1 cellular context compared by ENCODE assay signal in the genomic region with DNA sequence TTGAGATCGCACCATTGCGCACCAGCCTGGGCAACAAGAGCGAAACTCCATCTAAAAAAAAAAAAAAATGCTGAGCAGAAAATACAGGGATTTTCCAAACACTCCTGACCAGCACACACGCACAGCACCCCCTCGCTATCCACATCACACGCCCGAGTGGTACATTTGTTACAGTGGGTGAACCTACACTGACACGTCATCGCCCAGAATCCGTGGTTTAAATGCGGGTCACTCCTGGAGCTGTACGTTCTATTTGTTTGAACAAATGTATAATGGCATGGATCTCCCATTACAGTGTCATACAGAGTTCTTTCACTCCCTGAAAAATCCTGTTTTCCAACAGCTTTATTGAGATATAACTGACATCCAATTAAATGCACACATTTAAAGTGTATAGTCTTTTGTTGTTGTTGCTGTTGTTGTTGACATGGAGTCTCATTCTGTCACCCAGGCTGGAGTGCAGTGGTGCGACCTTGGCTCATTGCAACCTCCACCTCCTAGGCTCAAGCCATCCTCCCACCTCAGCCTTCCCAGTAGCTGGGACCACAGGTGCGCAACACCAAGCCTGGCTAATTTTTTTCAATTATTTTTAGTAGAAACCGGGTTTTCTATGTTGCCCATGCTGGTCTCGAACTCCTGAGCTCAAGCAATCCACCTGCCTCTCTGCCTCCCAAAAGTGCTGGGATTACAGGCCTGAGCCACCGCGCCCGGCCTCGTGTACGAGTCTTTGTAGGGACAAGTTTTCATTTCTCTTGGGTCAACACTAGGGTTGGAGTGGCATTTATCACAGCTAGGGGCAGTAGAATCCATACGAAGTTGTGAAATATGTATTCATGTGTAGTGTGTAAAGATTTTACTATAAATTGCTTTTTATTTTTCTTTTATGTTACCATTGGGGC.
TF ChIP-seq lines count a peak whose summit lies in the region.

No MANE protein-coding gene starts in this region.

TF ChIP-seq in HepG2, 621 proteins besides CTCF, POLR2A, EP300 and RAD21 (continued from another document and continues in another):
- TF ChIP-seq, protein P1, sequence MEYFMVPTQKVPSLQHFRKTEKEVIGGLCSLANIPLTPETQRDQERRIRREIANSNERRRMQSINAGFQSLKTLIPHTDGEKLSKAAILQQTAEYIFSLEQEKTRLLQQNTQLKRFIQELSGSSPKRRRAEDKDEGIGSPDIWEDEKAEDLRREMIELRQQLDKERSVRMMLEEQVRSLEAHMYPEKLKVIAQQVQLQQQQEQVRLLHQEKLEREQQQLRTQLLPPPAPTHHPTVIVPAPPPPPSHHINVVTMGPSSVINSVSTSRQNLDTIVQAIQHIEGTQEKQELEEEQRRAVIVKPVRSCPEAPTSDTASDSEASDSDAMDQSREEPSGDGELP (IDR thresholded peaks at IDR 0.05; ENCODE audit: borderline replicate concordance, low read depth), result no peak
- TF ChIP-seq GLI4 (CRISPR knock-in tag; IDR thresholded peaks at IDR 0.05; ENCODE audit: borderline replicate concordance), result no peak
- 0 out of 2 replicates have a peak, but pooled peaks have one; percentile 41 for TF ChIP-seq FOXC1 (CRISPR knock-in tag; IDR thresholded peaks at IDR 0.05; ENCODE audit: borderline replicate concordance)
- TF ChIP-seq, protein P2, sequence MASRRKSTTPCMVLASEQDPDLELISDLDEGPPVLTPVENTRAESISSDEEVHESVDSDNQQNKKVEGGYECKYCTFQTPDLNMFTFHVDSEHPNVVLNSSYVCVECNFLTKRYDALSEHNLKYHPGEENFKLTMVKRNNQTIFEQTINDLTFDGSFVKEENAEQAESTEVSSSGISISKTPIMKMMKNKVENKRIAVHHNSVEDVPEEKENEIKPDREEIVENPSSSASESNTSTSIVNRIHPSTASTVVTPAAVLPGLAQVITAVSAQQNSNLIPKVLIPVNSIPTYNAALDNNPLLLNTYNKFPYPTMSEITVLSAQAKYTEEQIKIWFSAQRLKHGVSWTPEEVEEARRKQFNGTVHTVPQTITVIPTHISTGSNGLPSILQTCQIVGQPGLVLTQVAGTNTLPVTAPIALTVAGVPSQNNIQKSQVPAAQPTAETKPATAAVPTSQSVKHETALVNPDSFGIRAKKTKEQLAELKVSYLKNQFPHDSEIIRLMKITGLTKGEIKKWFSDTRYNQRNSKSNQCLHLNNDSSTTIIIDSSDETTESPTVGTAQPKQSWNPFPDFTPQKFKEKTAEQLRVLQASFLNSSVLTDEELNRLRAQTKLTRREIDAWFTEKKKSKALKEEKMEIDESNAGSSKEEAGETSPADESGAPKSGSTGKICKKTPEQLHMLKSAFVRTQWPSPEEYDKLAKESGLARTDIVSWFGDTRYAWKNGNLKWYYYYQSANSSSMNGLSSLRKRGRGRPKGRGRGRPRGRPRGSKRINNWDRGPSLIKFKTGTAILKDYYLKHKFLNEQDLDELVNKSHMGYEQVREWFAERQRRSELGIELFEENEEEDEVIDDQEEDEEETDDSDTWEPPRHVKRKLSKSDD (CRISPR knock-in tag; IDR thresholded peaks at IDR 0.05; ENCODE audit: low read depth), result no peak
- TF ChIP-seq, protein P3, sequence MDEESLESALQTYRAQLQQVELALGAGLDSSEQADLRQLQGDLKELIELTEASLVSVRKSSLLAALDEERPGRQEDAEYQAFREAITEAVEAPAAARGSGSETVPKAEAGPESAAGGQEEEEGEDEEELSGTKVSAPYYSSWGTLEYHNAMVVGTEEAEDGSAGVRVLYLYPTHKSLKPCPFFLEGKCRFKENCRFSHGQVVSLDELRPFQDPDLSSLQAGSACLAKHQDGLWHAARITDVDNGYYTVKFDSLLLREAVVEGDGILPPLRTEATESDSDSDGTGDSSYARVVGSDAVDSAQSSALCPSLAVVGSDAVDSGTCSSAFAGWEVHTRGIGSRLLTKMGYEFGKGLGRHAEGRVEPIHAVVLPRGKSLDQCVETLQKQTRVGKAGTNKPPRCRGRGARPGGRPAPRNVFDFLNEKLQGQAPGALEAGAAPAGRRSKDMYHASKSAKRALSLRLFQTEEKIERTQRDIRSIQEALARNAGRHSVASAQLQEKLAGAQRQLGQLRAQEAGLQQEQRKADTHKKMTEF (CRISPR knock-in tag; IDR thresholded peaks at IDR 0.05), result 0 out of 2 replicates have a peak, but pooled peaks have one; percentile 19
- TF ChIP-seq FOXA1 (IDR thresholded peaks at IDR 0.05), result no peak
- TF ChIP-seq FOXA1 (CRISPR knock-in tag; IDR thresholded peaks at IDR 0.05), result peak; percentile 80
- no peak for TF ChIP-seq EED (CRISPR knock-in tag; IDR thresholded peaks at IDR 0.05)
- no peak for TF ChIP-seq ETV5 (CRISPR knock-in tag; IDR thresholded peaks at IDR 0.05; ENCODE audit: borderline replicate concordance)
- TF ChIP-seq, protein P4, sequence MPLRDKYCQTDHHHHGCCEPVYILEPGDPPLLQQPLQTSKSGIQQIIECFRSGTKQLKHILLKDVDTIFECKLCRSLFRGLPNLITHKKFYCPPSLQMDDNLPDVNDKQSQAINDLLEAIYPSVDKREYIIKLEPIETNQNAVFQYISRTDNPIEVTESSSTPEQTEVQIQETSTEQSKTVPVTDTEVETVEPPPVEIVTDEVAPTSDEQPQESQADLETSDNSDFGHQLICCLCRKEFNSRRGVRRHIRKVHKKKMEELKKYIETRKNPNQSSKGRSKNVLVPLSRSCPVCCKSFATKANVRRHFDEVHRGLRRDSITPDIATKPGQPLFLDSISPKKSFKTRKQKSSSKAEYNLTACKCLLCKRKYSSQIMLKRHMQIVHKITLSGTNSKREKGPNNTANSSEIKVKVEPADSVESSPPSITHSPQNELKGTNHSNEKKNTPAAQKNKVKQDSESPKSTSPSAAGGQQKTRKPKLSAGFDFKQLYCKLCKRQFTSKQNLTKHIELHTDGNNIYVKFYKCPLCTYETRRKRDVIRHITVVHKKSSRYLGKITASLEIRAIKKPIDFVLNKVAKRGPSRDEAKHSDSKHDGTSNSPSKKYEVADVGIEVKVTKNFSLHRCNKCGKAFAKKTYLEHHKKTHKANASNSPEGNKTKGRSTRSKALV (CRISPR knock-in tag; IDR thresholded peaks at IDR 0.05), result no peak
- no peak for TF ChIP-seq CBX5 (CRISPR knock-in tag; IDR thresholded peaks at IDR 0.05; ENCODE audit: borderline replicate concordance)
- no peak for TF ChIP-seq EHMT2 (IDR thresholded peaks at IDR 0.05; ENCODE audit: borderline replicate concordance, low read depth, low read length)
- TF ChIP-seq AGO2 (optimal IDR thresholded peaks at IDR 0.05; ENCODE audit: low read depth, low read length), result no peak
- 0 out of 2 replicates have a peak, but pooled peaks have one; percentile 35 for TF ChIP-seq GATAD2A (CRISPR knock-in tag; IDR thresholded peaks at IDR 0.05)
- no peak for TF ChIP-seq PCBP2 (optimal IDR thresholded peaks at IDR 0.05; ENCODE audit: low read depth, low read length, poor library complexity, severe bottlenecking)
- no peak for TF ChIP-seq ZNF234 (CRISPR knock-in tag; conservative IDR thresholded peaks at IDR 0.05)
- 0 out of 2 replicates have a peak, but pooled peaks have one; percentile 28 for TF ChIP-seq ZSCAN30 (CRISPR knock-in tag; IDR thresholded peaks at IDR 0.05)
- TF ChIP-seq GABPB1 (CRISPR knock-in tag; IDR thresholded peaks at IDR 0.05), result no peak
- TF ChIP-seq, protein P5, sequence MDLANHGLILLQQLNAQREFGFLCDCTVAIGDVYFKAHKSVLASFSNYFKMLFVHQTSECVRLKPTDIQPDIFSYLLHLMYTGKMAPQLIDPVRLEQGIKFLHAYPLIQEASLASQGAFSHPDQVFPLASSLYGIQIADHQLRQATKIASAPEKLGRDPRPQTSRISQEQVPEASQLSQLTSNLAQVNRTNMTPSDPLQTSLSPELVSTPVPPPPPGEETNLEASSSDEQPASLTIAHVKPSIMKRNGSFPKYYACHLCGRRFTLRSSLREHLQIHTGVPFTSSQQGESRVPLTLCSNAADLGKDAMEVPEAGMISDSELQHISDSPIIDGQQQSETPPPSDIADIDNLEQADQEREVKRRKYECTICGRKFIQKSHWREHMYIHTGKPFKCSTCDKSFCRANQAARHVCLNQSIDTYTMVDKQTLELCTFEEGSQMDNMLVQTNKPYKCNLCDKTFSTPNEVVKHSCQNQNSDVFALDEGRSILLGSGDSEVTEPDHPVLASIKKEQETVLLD (CRISPR knock-in tag; IDR thresholded peaks at IDR 0.05; ENCODE audit: low read depth), result no peak
- TF ChIP-seq ZFX (CRISPR knock-in tag; IDR thresholded peaks at IDR 0.05; ENCODE audit: low read depth), result peak; percentile 56; the same call in 1 of the 2 replicates
- 0 out of 2 replicates have a peak, but pooled peaks have one; percentile 25 for TF ChIP-seq ZNF3 (CRISPR knock-in tag; IDR thresholded peaks at IDR 0.05)
- TF ChIP-seq, protein P6, sequence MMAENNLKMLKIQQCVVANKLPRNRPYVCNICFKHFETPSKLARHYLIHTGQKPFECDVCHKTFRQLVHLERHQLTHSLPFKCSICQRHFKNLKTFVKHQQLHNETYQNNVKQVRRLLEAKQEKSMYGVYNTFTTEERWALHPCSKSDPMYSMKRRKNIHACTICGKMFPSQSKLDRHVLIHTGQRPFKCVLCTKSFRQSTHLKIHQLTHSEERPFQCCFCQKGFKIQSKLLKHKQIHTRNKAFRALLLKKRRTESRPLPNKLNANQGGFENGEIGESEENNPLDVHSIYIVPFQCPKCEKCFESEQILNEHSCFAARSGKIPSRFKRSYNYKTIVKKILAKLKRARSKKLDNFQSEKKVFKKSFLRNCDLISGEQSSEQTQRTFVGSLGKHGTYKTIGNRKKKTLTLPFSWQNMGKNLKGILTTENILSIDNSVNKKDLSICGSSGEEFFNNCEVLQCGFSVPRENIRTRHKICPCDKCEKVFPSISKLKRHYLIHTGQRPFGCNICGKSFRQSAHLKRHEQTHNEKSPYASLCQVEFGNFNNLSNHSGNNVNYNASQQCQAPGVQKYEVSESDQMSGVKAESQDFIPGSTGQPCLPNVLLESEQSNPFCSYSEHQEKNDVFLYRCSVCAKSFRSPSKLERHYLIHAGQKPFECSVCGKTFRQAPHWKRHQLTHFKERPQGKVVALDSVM (CRISPR knock-in tag; IDR thresholded peaks at IDR 0.05), result peak; percentile 41; the same call in 1 of the 2 replicates
- TF ChIP-seq HNF4G (IDR thresholded peaks at IDR 0.05; ENCODE audit: borderline replicate concordance, low read depth, low read length), result no peak
- TF ChIP-seq HNF4G (CRISPR knock-in tag; IDR thresholded peaks at IDR 0.05; ENCODE audit: borderline replicate concordance, low read depth), result 0 out of 2 replicates have a peak, but pooled peaks have one; percentile 33
- TF ChIP-seq, protein P7, sequence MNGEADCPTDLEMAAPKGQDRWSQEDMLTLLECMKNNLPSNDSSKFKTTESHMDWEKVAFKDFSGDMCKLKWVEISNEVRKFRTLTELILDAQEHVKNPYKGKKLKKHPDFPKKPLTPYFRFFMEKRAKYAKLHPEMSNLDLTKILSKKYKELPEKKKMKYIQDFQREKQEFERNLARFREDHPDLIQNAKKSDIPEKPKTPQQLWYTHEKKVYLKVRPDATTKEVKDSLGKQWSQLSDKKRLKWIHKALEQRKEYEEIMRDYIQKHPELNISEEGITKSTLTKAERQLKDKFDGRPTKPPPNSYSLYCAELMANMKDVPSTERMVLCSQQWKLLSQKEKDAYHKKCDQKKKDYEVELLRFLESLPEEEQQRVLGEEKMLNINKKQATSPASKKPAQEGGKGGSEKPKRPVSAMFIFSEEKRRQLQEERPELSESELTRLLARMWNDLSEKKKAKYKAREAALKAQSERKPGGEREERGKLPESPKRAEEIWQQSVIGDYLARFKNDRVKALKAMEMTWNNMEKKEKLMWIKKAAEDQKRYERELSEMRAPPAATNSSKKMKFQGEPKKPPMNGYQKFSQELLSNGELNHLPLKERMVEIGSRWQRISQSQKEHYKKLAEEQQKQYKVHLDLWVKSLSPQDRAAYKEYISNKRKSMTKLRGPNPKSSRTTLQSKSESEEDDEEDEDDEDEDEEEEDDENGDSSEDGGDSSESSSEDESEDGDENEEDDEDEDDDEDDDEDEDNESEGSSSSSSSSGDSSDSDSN (CRISPR knock-in tag; IDR thresholded peaks at IDR 0.05), result no peak
- peak; percentile 41 for TF ChIP-seq TEAD3 (CRISPR knock-in tag; optimal IDR thresholded peaks at IDR 0.05; ENCODE audit: borderline replicate concordance)
- no peak for TF ChIP-seq DMAP1 (CRISPR knock-in tag; IDR thresholded peaks at IDR 0.05)
- peak; percentile 47; the same call in 1 of the 2 replicates for TF ChIP-seq STAG1 (CRISPR knock-in tag; IDR thresholded peaks at IDR 0.05)
- no peak for TF ChIP-seq PHB2 (IDR thresholded peaks at IDR 0.05; ENCODE audit: partially characterized antibody)
- no peak for TF ChIP-seq ZNF543 (CRISPR knock-in tag; IDR thresholded peaks at IDR 0.05)
- no peak for TF ChIP-seq POLR2AphosphoS5 (IDR thresholded peaks at IDR 0.05; ENCODE audit: low read depth, low read length)
- TF ChIP-seq FOXK1 (CRISPR knock-in tag; IDR thresholded peaks at IDR 0.05; ENCODE audit: borderline replicate concordance, low read depth), result peak; percentile 63; the same call in 1 of the 2 replicates
- TF ChIP-seq, protein P8, sequence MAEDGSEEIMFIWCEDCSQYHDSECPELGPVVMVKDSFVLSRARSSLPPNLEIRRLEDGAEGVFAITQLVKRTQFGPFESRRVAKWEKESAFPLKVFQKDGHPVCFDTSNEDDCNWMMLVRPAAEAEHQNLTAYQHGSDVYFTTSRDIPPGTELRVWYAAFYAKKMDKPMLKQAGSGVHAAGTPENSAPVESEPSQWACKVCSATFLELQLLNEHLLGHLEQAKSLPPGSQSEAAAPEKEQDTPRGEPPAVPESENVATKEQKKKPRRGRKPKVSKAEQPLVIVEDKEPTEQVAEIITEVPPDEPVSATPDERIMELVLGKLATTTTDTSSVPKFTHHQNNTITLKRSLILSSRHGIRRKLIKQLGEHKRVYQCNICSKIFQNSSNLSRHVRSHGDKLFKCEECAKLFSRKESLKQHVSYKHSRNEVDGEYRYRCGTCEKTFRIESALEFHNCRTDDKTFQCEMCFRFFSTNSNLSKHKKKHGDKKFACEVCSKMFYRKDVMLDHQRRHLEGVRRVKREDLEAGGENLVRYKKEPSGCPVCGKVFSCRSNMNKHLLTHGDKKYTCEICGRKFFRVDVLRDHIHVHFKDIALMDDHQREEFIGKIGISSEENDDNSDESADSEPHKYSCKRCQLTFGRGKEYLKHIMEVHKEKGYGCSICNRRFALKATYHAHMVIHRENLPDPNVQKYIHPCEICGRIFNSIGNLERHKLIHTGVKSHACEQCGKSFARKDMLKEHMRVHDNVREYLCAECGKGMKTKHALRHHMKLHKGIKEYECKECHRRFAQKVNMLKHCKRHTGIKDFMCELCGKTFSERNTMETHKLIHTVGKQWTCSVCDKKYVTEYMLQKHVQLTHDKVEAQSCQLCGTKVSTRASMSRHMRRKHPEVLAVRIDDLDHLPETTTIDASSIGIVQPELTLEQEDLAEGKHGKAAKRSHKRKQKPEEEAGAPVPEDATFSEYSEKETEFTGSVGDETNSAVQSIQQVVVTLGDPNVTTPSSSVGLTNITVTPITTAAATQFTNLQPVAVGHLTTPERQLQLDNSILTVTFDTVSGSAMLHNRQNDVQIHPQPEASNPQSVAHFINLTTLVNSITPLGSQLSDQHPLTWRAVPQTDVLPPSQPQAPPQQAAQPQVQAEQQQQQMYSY (CRISPR knock-in tag; IDR thresholded peaks at IDR 0.05), result no peak
- TF ChIP-seq ZMAT3 (CRISPR knock-in tag; conservative IDR thresholded peaks at IDR 0.05), result 0 out of 2 replicates have a peak, but pooled peaks have one; percentile 16
- no peak for TF ChIP-seq ARHGAP35 (CRISPR knock-in tag; IDR thresholded peaks at IDR 0.05; ENCODE audit: borderline replicate concordance)
